ENCODE assay signal across 8 cellular contexts in the genomic region with DNA sequence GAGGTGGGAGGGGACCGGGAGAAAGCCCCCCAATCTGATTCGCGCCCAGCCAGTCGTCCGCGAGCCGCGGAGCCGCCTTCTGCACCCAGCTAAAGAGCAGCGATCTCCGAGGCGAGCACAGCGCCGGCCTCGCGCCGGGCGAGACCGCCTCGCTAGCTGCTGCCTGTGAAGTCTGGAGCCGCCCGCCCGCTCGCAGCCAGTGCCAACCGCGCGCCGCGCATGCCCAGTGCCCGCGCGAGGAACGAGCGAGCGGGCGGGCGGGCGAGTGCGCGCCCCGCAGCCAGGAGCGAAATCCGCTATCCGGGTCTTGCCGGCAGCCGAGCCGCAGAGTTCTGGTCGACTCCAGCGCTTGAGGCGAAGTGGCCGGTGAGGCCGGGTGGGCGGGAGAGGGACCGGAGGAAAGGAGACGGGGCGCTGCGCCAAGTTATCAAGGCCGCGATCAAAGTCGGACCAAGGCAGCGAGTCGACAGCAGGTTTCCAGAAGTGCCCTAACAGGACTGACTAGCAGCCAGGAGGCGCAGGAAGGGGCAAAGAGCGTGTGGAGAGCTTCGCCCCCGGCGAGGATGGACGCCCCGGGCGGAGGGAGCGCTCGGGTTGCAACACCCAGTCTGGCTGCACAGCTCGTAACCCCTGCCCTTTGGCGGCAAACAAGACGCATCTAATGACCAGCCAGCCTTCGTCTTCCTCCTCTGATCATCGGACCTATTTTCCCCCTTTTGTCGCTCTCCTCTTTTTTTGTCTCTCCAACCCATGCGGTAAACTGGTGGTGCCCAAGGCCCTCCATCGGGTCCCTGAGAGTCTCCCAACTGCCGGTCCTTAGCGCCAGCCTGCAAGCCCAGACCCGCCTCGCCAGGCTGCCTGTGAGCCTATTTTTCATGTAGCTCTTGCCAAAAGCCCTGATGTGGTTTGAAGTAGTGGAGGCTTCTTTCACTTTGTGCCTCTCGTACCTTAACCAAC. TPM values are rescaled to one million over a fixed set of nuclear protein-coding genes. Genes with fewer than 3 reads are reported as not detected.
DNase-seq lines count a peak whose midpoint lies in the region; ATAC-seq, FAIRE-seq and TF ChIP-seq lines count a peak whose summit lies in the region.

A gene (minus strand): TSS at position 174 of the 957 bp plus-strand sequence. CDS start 106,437 bp downstream, outside the sequence.

- ATAC-seq in GM21526 (IDR thresholded peaks at IDR 0.05; ENCODE audit: low FRiP score, unreplicated experiment): peak; percentile 94

- WGBS in HUES64: 2% methylated on average over 85 of the region's 85 CpGs

- H4K20me1 ChIP-seq in OCI-LY7 (ENCODE audit: insufficient read depth, low read length): no peaks in the 10 kb centered on the region

- H3K79me2 ChIP-seq in OCI-LY7 (ENCODE audit: insufficient read depth, low read depth, low read length): no peaks in the 10 kb centered on the region

- CTCF ChIA-PET in OCI-LY7 (lab: Charles Lee; ENCODE audit: unreplicated experiment): no interaction called here

- H3K27me3 ChIP-seq in HUES64 (ENCODE audit: insufficient read depth, low read length) (peaks cover 60% of the 10 kb centered on the region), mucosa of rectum (ENCODE audit: control insufficient read depth in 2 of 2, insufficient read depth in 2 of 2, low read length in 2 of 2) (no peaks in the 10 kb centered on the region)

- TF ChIP-seq CTCF in D721Med (IDR thresholded peaks at IDR 0.05; ENCODE audit: insufficient read depth, missing control alignments) (no peak), OCI-LY7 (conservative IDR thresholded peaks at IDR 0.05; ENCODE audit: low read length) (no peak)

- FAIRE-seq in D721Med (lab: Jason Lieb, UNC): no peak

- H3K4me3 ChIP-seq in HUES64 (ENCODE audit: low read length): peak within 1 kb of the TSS; percentile 89
- H3K4me3 ChIP-seq in OCI-LY7 (ENCODE audit: low read depth, low read length, poor library complexity, severe bottlenecking): peak within 1 kb of the TSS; percentile 58
- peak within 1 kb of the TSS; percentile 69 to 96 for H3K4me3 ChIP-seq in mucosa of rectum (ENCODE audit: low read length in 2 of 2)

- H3K36me3 ChIP-seq in HUES64 (ENCODE audit: insufficient read depth, low read length) (no peaks in the 10 kb centered on the region), OCI-LY7 (ENCODE audit: insufficient read depth, low read length) (no peaks in the 10 kb centered on the region), mucosa of rectum (ENCODE audit: control insufficient read depth in 2 of 2, insufficient read depth in 2 of 2, low read length in 2 of 2) (peaks cover 0 to 2% of the 10 kb centered on the region in 2 donors)

- peak within 1 kb of the TSS; percentile 58; the same call in 1 of the 2 replicates for H3K4me2 ChIP-seq in OCI-LY7 (ENCODE audit: low read length)

- POLR2A ChIA-PET in OCI-LY7 (lab: Charles Lee): no interaction called here

- peak; percentile 80 for TF ChIP-seq POLR2A in erythroblast (IDR thresholded peaks at IDR 0.05; ENCODE audit: low read length)

- H3K4me1 ChIP-seq in HUES64 (ENCODE audit: insufficient read depth, low read length): peaks cover 16% of the 10 kb centered on the region
- H3K4me1 ChIP-seq in OCI-LY7 (ENCODE audit: insufficient read depth, low read length, poor library complexity, severe bottlenecking): no peaks in the 10 kb centered on the region
- peaks cover 0 to 11% of the 10 kb centered on the region in 2 donors for H3K4me1 ChIP-seq in mucosa of rectum (ENCODE audit: control insufficient read depth in 2 of 2, insufficient read depth in 2 of 2, low read length in 2 of 2)

- DNase-seq in D721Med (ENCODE audit: insufficient read length, low spot score) (peak; percentile 74), OCI-LY7 (ENCODE audit: low spot score) (peak; percentile 62), erythroblast (lab: John Stamatoyannopoulos, UW) (peak; percentile 93 to 95)
- peak; percentile 90 for DNase-seq in activated T-cell treated with anti-CD3 and anti-CD28 coated beads, Interleukin-2, amount 50 U/mL, for 1 hour
- DNase-seq in stimulated activated CD8-positive, alpha-beta memory T cell treated with anti-CD3 and anti-CD28 coated beads, Interleukin-4, amount 100 ng/mL, for 4 hours (ENCODE audit: low read depth in 2 of 2, low spot score in 1 of 2): peak; percentile 67 to 73

- H3K9me2 ChIP-seq in OCI-LY7 (ENCODE audit: insufficient read depth, low read length): no peaks in the 10 kb centered on the region

- H3K9me3 ChIP-seq in HUES64 (ENCODE audit: insufficient read depth, low read depth, low read length) (no peaks in the 10 kb centered on the region), OCI-LY7 (ENCODE audit: low read length) (no peaks in the 10 kb centered on the region), mucosa of rectum (ENCODE audit: control insufficient read depth in 2 of 2, low read length in 2 of 2) (no peaks in the 10 kb centered on the region)

- intact Hi-C loops in OCI-LY7 (cut with micrococcal nuclease; ENCODE audit: unreplicated experiment): no loop called here

- H2AFZ ChIP-seq in OCI-LY7 (ENCODE audit: low read length): peak within 1 kb of the TSS; percentile 41; the same call in 1 of the 2 replicates

- H3K27ac ChIP-seq in HUES64 (ENCODE audit: low read depth, low read length) (no peak within 1 kb of the TSS), OCI-LY7 (ENCODE audit: low read depth, low read length, poor library complexity, severe bottlenecking) (no peak within 1 kb of the TSS), mucosa of rectum (ENCODE audit: low read depth in 2 of 2, low read length in 2 of 2) (peak within 1 kb of the TSS; percentile 89 to 92)

- H3K9ac ChIP-seq in HUES64 (ENCODE audit: low read depth, low read length): peak within 1 kb of the TSS; percentile 71
- H3K9ac ChIP-seq in mucosa of rectum (ENCODE audit: low read depth in 1 of 2, low read length in 2 of 2): peak within 1 kb of the TSS; percentile 81 to 96

- BruUV-seq in OCI-LY7 (replicated peaks; lab: Mats Ljungman, UMichigan): no TSS peak

RNA-seq across cellular contexts. Expression of the gene that starts here (rescaled TPM):
- 5.9 TPM for polyA plus RNA-seq in HUES64 (2013, experiment 1 of 2)
- polyA plus RNA-seq in HUES64 (2013, experiment 2 of 2): 4.7 TPM
- total RNA-seq in OCI-LY7 (2014; rRNA removed; shearing (Covaris generic)): 0.64 and 0.92 TPM in 2 replicates
- total RNA-seq in OCI-LY7 (2022): 0.44 and 0.61 TPM in 2 replicates

Comparison
In these comparisons a context has a peak if more than half of its experiments do, and no peak if none do; other contexts are left out.
1. Peak in DNase-seq, H3K4me3 ChIP-seq and H3K4me2 ChIP-seq in OCI-LY7; RNA of the gene not detected or under 1 TPM.
2. H3K27ac ChIP-seq: peak in mucosa of rectum (2 of 2); none in HUES64 (single experiment) and OCI-LY7 (single experiment).
3. Peak in every context shown above with its lines, with median percentiles within 50 percentile points of each other: DNase-seq and H3K4me3 ChIP-seq.